In genomic region chr2:11785611-11785940, GRCh38 we compare ENCODE assay signal across 20 cellular contexts. TPM values are rescaled to one million over a fixed set of nuclear protein-coding genes. Genes with fewer than 3 reads are reported as not detected.
DNase-seq lines count a peak whose midpoint lies in the region; ATAC-seq, FAIRE-seq and TF ChIP-seq lines count a peak whose summit lies in the region.
"Had no signal": no experiment of that assay in that cellular context is flagged by ENCODE, and none has a peak within 500 bp of the region (broad histone marks: within the 10 kb centered on the region; RNA-seq: fewer than 3 reads in every experiment).

No MANE protein-coding gene starts in this region.

- peak; percentile 2 for TF ChIP-seq CTCF in GM20000 (IDR thresholded peaks at IDR 0.05; ENCODE audit: extremely low read depth, missing control alignments)
- TF ChIP-seq CTCF in bronchial epithelial cell (IDR thresholded peaks at IDR 0.05; ENCODE audit: insufficient read depth, low read length, severe bottlenecking): no peak
- TF ChIP-seq CTCF in PC-3 (conservative IDR thresholded peaks at IDR 0.05; ENCODE audit: low read depth, low read length): no peak

- H2BK120ac ChIP-seq in mesenchymal stem cell (ENCODE audit: low read depth, low read length): no peak overlapping the region

- H3K9ac ChIP-seq in mesenchymal stem cell (ENCODE audit: low read length) (no peak overlapping the region), PC-3 (ENCODE audit: low read length) (no peak overlapping the region)

- H3K27me3 ChIP-seq in bronchial epithelial cell (ENCODE audit: control insufficient read depth, insufficient read depth, low read length): no peaks in the 10 kb centered on the region
- no peaks in the 10 kb centered on the region for H3K27me3 ChIP-seq in mesenchymal stem cell (ENCODE audit: control insufficient read depth in 1 of 2, insufficient read depth in 1 of 2, low read length in 2 of 2)
- H3K27me3 ChIP-seq in PC-3 (ENCODE audit: low read length): no peaks in the 10 kb centered on the region
- H3K27me3 ChIP-seq: BE2C; BLaER1 treated with 17β-estradiol and CSF1 and Interleukin-3, amounts not matched to agents 10 nM and 100 nM had no signal

- H3K18ac ChIP-seq in mesenchymal stem cell (ENCODE audit: low read depth in 1 of 2, low read length in 2 of 2): peak overlapping the region in 1 of 2 experiments; percentile 3

- H2AFZ ChIP-seq in mesenchymal stem cell (ENCODE audit: low read depth, low read length) (no peak overlapping the region), PC-3 (ENCODE audit: low read length) (no peak overlapping the region)
- H2AFZ ChIP-seq: GM23338 had no signal

- no peaks in the 10 kb centered on the region for H3F3A ChIP-seq in PC-3 (ENCODE audit: low read length, unreplicated experiment)

- no peaks in the 10 kb centered on the region for H4K20me1 ChIP-seq in PC-3 (ENCODE audit: low read length)

- no peak overlapping the region for H4K91ac ChIP-seq in mesenchymal stem cell (ENCODE audit: low read length)

- H3K4ac ChIP-seq in mesenchymal stem cell (ENCODE audit: low read depth in 1 of 2, low read length in 2 of 2): no peak overlapping the region

- intact Hi-C loops in sciatic nerve (cut with DNase I): no loop called here
- intact Hi-C loops in PC-3 (cut with micrococcal nuclease): no loop called here

- POLR2A ChIA-PET in PC-3 (lab: Charles Lee; ENCODE audit: unreplicated experiment): no interaction called here

- peak overlapping the region; percentile 17 for H2BK15ac ChIP-seq in mesenchymal stem cell (ENCODE audit: low read depth, poor library complexity, severe bottlenecking)

- WGBS in mesenchymal stem cell: 97% methylated on average over 7 of the region's 9 CpGs

- H3K9me3 ChIP-seq in mesenchymal stem cell (ENCODE audit: control insufficient read depth, low read length): no peaks in the 10 kb centered on the region
- H3K9me3 ChIP-seq in PC-3 (ENCODE audit: low read length): no peaks in the 10 kb centered on the region
- H3K9me3 ChIP-seq: A549, BE2C, HAP-1 had no signal

- H3K4me1 ChIP-seq in mesenchymal stem cell (ENCODE audit: control insufficient read depth, insufficient read depth, low read depth, low read length): peaks cover 6% of the 10 kb centered on the region
- no peaks in the 10 kb centered on the region for H3K4me1 ChIP-seq in PC-3 (ENCODE audit: insufficient read depth, low read length)
- H3K4me1 ChIP-seq: A549; BLaER1 treated with 17β-estradiol and CSF1 and Interleukin-3, amounts not matched to agents 10 nM and 100 nM; HAP-1 had no signal

- TF ChIP-seq POLR2A in GM12892 (IDR thresholded peaks at IDR 0.05; ENCODE audit: low read depth, low read length): no peak

- ATAC-seq in sciatic nerve (no peak), HG02571 (IDR thresholded peaks at IDR 0.05; ENCODE audit: unreplicated experiment) (no peak), PC-3 (no peak)

- H3K4me2 ChIP-seq in mesenchymal stem cell (ENCODE audit: low read length, poor library complexity, severe bottlenecking): no peak overlapping the region
- no peak overlapping the region for H3K4me2 ChIP-seq in PC-3 (ENCODE audit: low read length)
- H3K4me2 ChIP-seq: BLaER1 treated with 17β-estradiol and CSF1 and Interleukin-3, amounts not matched to agents 10 nM and 100 nM had no signal

- CTCF ChIA-PET in PC-3 (lab: Charles Lee): interaction anchor here (0.6 kb wide), 1 partner anchor 98 kb away, joined by 3 read pairs; no protein-coding TSS in a partner anchor

- H2AK5ac ChIP-seq in mesenchymal stem cell (ENCODE audit: low read length, severe bottlenecking): no peak overlapping the region

- H3K9me2 ChIP-seq in PC-3 (replicated peaks; ENCODE audit: low read length): no peaks in the 10 kb centered on the region

- no peak overlapping the region for H3K27ac ChIP-seq in mesenchymal stem cell (ENCODE audit: low read length, poor library complexity, severe bottlenecking)
- no peak overlapping the region for H3K27ac ChIP-seq in PC-3 (ENCODE audit: low read length)
- H3K27ac ChIP-seq: A549; BLaER1 treated with 17β-estradiol and CSF1 and Interleukin-3, amounts not matched to agents 10 nM and 100 nM had no signal

- no TSS peak for BruUV-seq in PC-3 (replicated peaks; lab: Mats Ljungman, UMichigan)

- peak overlapping the region; percentile 22 for H4K8ac ChIP-seq in mesenchymal stem cell (ENCODE audit: low read length)

- H3K36me3 ChIP-seq in bronchial epithelial cell (ENCODE audit: control insufficient read depth, insufficient read depth, low read length): peaks cover 25% of the 10 kb centered on the region
- peaks cover 61 to 99% of the 10 kb centered on the region in 2 experiments for H3K36me3 ChIP-seq in mesenchymal stem cell (ENCODE audit: control insufficient read depth in 1 of 2, insufficient read depth in 2 of 2, low read depth in 1 of 2, low read length in 2 of 2)
- peaks cover 61% of the 10 kb centered on the region for H3K36me3 ChIP-seq in PC-3 (ENCODE audit: low read depth, low read length)

- no peak overlapping the region for H3K14ac ChIP-seq in mesenchymal stem cell (ENCODE audit: low read length in 2 of 2)

- no peak overlapping the region for H2BK12ac ChIP-seq in mesenchymal stem cell (ENCODE audit: low read length in 2 of 2)

- DNase-seq in GM20000 (ENCODE audit: low spot score) (no peak), bronchial epithelial cell (ENCODE audit: low read depth) (no peak), mesenchymal stem cell (no peak), sciatic nerve (ENCODE audit: low spot score) (peak; percentile 53), LoVo (ENCODE audit: low spot score) (no peak), GM12892 (ENCODE audit: insufficient read length) (no peak), PC-3 (no peak)
- DNase-seq: ACHN, AML-193, DMS 273 treated with DMSO at 0.1 percent for 48 hours, DMS79, GDM1 had no signal

- H3K4me3 ChIP-seq in bronchial epithelial cell (ENCODE audit: low read depth, low read length): no peak overlapping the region
- H3K4me3 ChIP-seq in mesenchymal stem cell (ENCODE audit: insufficient read depth in 1 of 2, low read depth in 1 of 2, low read length in 2 of 2): no peak overlapping the region
- no peak overlapping the region for H3K4me3 ChIP-seq in PC-3 (ENCODE audit: low read length)
- H3K4me3 ChIP-seq: A549; BLaER1 treated with 17β-estradiol and CSF1 and Interleukin-3, amounts not matched to agents 10 nM and 100 nM; GM12878; HAP-1 had no signal

- peak; percentile 18 for FAIRE-seq in bronchial epithelial cell (lab: Jason Lieb, UNC)
- no peak for FAIRE-seq in GM12892 (lab: Jason Lieb, UNC)
- FAIRE-seq: A549, D721Med, GM12878 had no signal

- H2BK5ac ChIP-seq in mesenchymal stem cell (ENCODE audit: low read depth, low read length, poor library complexity, severe bottlenecking): no peak overlapping the region

- H3K79me1 ChIP-seq in mesenchymal stem cell (replicated peaks; ENCODE audit: low read length, poor library complexity, severe bottlenecking): peaks cover 7% of the 10 kb centered on the region

- H3K79me2 ChIP-seq in PC-3 (ENCODE audit: low read length): no peaks in the 10 kb centered on the region

- H3K23ac ChIP-seq in mesenchymal stem cell (ENCODE audit: low read length in 2 of 2): no peak overlapping the region

RNA-seq across cellular contexts. Expression of gene LPIN1, which starts 39.1 kb away (rescaled TPM):
- total RNA-seq in bronchial epithelial cell (7.0 and 12.1 TPM in 2 replicates), sciatic nerve (141 TPM), PC-3 (2014; rRNA removed) (40.9 and 46.9 TPM in 2 replicates)
- polyA plus RNA-seq in mesenchymal stem cell (2013, experiment 1 of 2): 42.3 TPM
- polyA plus RNA-seq in mesenchymal stem cell (2013, experiment 2 of 2): 40.8 TPM
- polyA plus RNA-seq in GM12892 (2012; ENCODE audit: missing spikeins): 25.7 TPM
